In genomic region chr17:2853722-2854580, GRCh38 we compare ENCODE assay signal across 8 cellular contexts. TPM values are rescaled to one million over a fixed set of nuclear protein-coding genes. Genes with fewer than 3 reads are reported as not detected.
DNase-seq lines count a peak whose midpoint lies in the region; ATAC-seq and TF ChIP-seq lines count a peak whose summit lies in the region.

No MANE protein-coding gene starts in this region.

- intact Hi-C loops in A673 (cut with micrococcal nuclease; ENCODE audit: unreplicated experiment), result no loop called here

- H3K4me1 ChIP-seq in A673 (ENCODE audit: insufficient read depth, low read length, poor library complexity, severe bottlenecking), result peaks cover 4% of the 10 kb centered on the region

- H3K4me1 Mint-ChIP-seq in activated CD4-positive, alpha-beta T cell treated with anti-CD3 and anti-CD28 coated beads, Interleukin-2, amount 10 ng/mL, durations not matched to agents 7 days and 5 days, result peaks cover 6% of the 10 kb centered on the region
- H3K4me1 Mint-ChIP-seq in nephron, result peaks cover 16% of the 10 kb centered on the region

- CTCF ChIA-PET in activated CD4-positive, alpha-beta T cell treated with anti-CD3 and anti-CD28 coated beads, Interleukin-2, amount 10 ng/mL, durations not matched to agents 7 days and 5 days (lab: Charles Lee), result no interaction called here
- CTCF ChIA-PET in A673 (lab: Charles Lee), result no interaction called here

- no peak overlapping the region for H3K27ac Mint-ChIP-seq in activated CD4-positive, alpha-beta T cell treated with anti-CD3 and anti-CD28 coated beads, Interleukin-2, amount 10 ng/mL, durations not matched to agents 7 days and 5 days
- H3K27ac Mint-ChIP-seq in nephron, result peak overlapping the region; percentile 74 to 88 (median 77)

- no peak for ATAC-seq in GM21390 (IDR thresholded peaks at IDR 0.05; ENCODE audit: unreplicated experiment)

- BruUV-seq in A673 (replicated peaks; lab: Mats Ljungman, UMichigan), result no TSS peak

- H3K9me3 ChIP-seq in WERI-Rb-1 (ENCODE audit: severe bottlenecking), result no peaks in the 10 kb centered on the region
- H3K9me3 ChIP-seq in A673 (ENCODE audit: low read depth, low read length, poor library complexity, severe bottlenecking), result no peaks in the 10 kb centered on the region

- H3K9me3 Mint-ChIP-seq in activated CD4-positive, alpha-beta T cell treated with anti-CD3 and anti-CD28 coated beads, Interleukin-2, amount 10 ng/mL, durations not matched to agents 7 days and 5 days, result no peaks in the 10 kb centered on the region
- no peaks in the 10 kb centered on the region for H3K9me3 Mint-ChIP-seq in nephron

- H3K27ac ChIP-seq in WERI-Rb-1 (peak overlapping the region; percentile 80), A673 (ENCODE audit: low read depth, low read length, poor library complexity, severe bottlenecking) (no peak overlapping the region)

- no peaks in the 10 kb centered on the region for H3K27me3 ChIP-seq in WERI-Rb-1 (ENCODE audit: insufficient read depth, low read depth, severe bottlenecking)
- peaks cover 65% of the 10 kb centered on the region for H3K27me3 ChIP-seq in A673 (replicated peaks; ENCODE audit: insufficient read depth, low read depth, low read length, poor library complexity)

- POLR2A ChIA-PET in activated CD4-positive, alpha-beta T cell treated with anti-CD3 and anti-CD28 coated beads, Interleukin-2, amount 10 ng/mL, durations not matched to agents 7 days and 5 days (lab: Charles Lee), result no interaction called here
- POLR2A ChIA-PET in A673 (lab: Charles Lee; ENCODE audit: low non-redundant PET), result no interaction called here

- H3K36me3 Mint-ChIP-seq in activated CD4-positive, alpha-beta T cell treated with anti-CD3 and anti-CD28 coated beads, Interleukin-2, amount 10 ng/mL, durations not matched to agents 7 days and 5 days (ENCODE audit: low read depth), result no peaks in the 10 kb centered on the region
- no peaks in the 10 kb centered on the region for H3K36me3 Mint-ChIP-seq in nephron (ENCODE audit: low read depth)

- peak overlapping the region; percentile 95 for H3K4me3 ChIP-seq in WERI-Rb-1 (ENCODE audit: low read depth, low read length)
- H3K4me3 ChIP-seq in epithelial cell of proximal tubule (ENCODE audit: low read depth, low read length), result peak overlapping the region; percentile 65
- no peak overlapping the region for H3K4me3 ChIP-seq in A673 (ENCODE audit: low read depth, low read length, poor library complexity, severe bottlenecking)

- H3K36me3 ChIP-seq in WERI-Rb-1 (peaks cover 10% of the 10 kb centered on the region), A673 (ENCODE audit: insufficient read depth, low read length, poor library complexity, severe bottlenecking) (no peaks in the 10 kb centered on the region)

- peaks cover 45% of the 10 kb centered on the region for H3K27me3 Mint-ChIP-seq in activated CD4-positive, alpha-beta T cell treated with anti-CD3 and anti-CD28 coated beads, Interleukin-2, amount 10 ng/mL, durations not matched to agents 7 days and 5 days
- H3K27me3 Mint-ChIP-seq in nephron (ENCODE audit: low read depth), result peaks cover 71% of the 10 kb centered on the region

- H3K4me3 Mint-ChIP-seq in activated CD4-positive, alpha-beta T cell treated with anti-CD3 and anti-CD28 coated beads, Interleukin-2, amount 10 ng/mL, durations not matched to agents 7 days and 5 days, result peak overlapping the region; percentile 71
- H3K4me3 Mint-ChIP-seq in nephron, result peak overlapping the region; percentile 85 to 92 (median 91)

- peak; percentile 12 for DNase-seq in activated CD4-positive, alpha-beta T cell treated with anti-CD3 and anti-CD28 coated beads, Interleukin-2, amount 10 ng/mL, durations not matched to agents 7 days and 5 days
- no peak for DNase-seq in activated CD4-positive, alpha-beta T cell treated with anti-CD3 and anti-CD28 coated beads for 1 hour
- DNase-seq in WERI-Rb-1 (peak; percentile 50), epithelial cell of proximal tubule (ENCODE audit: low read depth) (no peak), AML-193 (lab: John Stamatoyannopoulos, UW) (no peak), A673 (ENCODE audit: low spot score) (no peak)

- TF ChIP-seq CTCF in WERI-Rb-1 (IDR thresholded peaks at IDR 0.05; ENCODE audit: low read depth, low read length) (no peak), epithelial cell of proximal tubule (conservative IDR thresholded peaks at IDR 0.05; ENCODE audit: low read depth, low read length) (no peak), nephron (IDR thresholded peaks at IDR 0.05; ENCODE audit: unreplicated experiment in 3 of 3) (no peak), A673 (conservative IDR thresholded peaks at IDR 0.05; ENCODE audit: low read depth, low read length) (no peak)

RNA-seq across cellular contexts. Expression of gene RAP1GAP2, which starts 57.7 kb away (rescaled TPM):
- total RNA-seq in activated CD4-positive, alpha-beta T cell treated with anti-CD3 and anti-CD28 coated beads, Interleukin-2, amount 10 ng/mL, durations not matched to agents 7 days and 5 days, result 10 to 100 TPM; 27.8 to 37.3 TPM
- 24.3 and 30.4 TPM in 2 replicates for total RNA-seq in epithelial cell of proximal tubule
- total RNA-seq in A673 (2021), result 0.04 and 0.06 TPM in 2 replicates

Comparison
In these comparisons a context has a peak if more than half of its experiments do, and no peak if none do; other contexts are left out.
1. DNase-seq: peak in activated CD4-positive, alpha-beta T cell treated with anti-CD3 and anti-CD28 coated beads, Interleukin-2, amount 10 ng/mL, durations not matched to agents 7 days and 5 days (single experiment) and WERI-Rb-1 (single experiment); none in activated CD4-positive, alpha-beta T cell treated with anti-CD3 and anti-CD28 coated beads for 1 hour (single experiment), epithelial cell of proximal tubule (single experiment), AML-193 (0 of 2) and A673 (single experiment).
2. RNA of gene RAP1GAP2, which starts 57.7 kb away (total RNA-seq): 27.8 to 37.3 TPM in activated CD4-positive, alpha-beta T cell treated with anti-CD3 and anti-CD28 coated beads, Interleukin-2, amount 10 ng/mL, durations not matched to agents 7 days and 5 days and 24.3 to 30.4 TPM in epithelial cell of proximal tubule; 0.04 to 0.06 TPM in A673; every median in the first group is over 10 times any median in the second.